ENCODE assay signal across 21 cellular contexts in genomic region chr2:133495226-133495625, GRCh38.
DNase-seq lines count a peak whose midpoint lies in the region; ATAC-seq, FAIRE-seq and TF ChIP-seq lines count a peak whose summit lies in the region.
"Had no signal": no experiment of that assay in that cellular context is flagged by ENCODE, and none has a peak within 500 bp of the region (broad histone marks: within the 10 kb centered on the region; RNA-seq: fewer than 3 reads in every experiment).

No MANE protein-coding gene starts in this region.

- no peak for TF ChIP-seq POLR2A in body of pancreas (IDR thresholded peaks at IDR 0.05)
- TF ChIP-seq POLR2A in GM12891 (IDR thresholded peaks at IDR 0.05; ENCODE audit: low read depth, low read length) = no peak

- no peaks in the 10 kb centered on the region for H3K9me3 ChIP-seq in body of pancreas
- H3K9me3 ChIP-seq: BE2C had no signal

- peaks cover 4% of the 10 kb centered on the region for H3K4me1 ChIP-seq in body of pancreas
- H3K4me1 ChIP-seq: BE2C had no signal

- DNase-seq in Caki2 (ENCODE audit: low read depth) (peak; percentile 18), body of pancreas (peak in 1 of 4 donors; percentile 12), left colon (no peak), pons (ENCODE audit: low spot score) (peak; percentile 30), GM12891 (ENCODE audit: insufficient read length, low spot score) (no peak), H7 (no peak)
- no peak for DNase-seq in activated CD8-positive, alpha-beta memory T cell treated with anti-CD3 and anti-CD28 coated beads for 24 hours
- DNase-seq: BE2C; CD4-positive, alpha-beta memory T cell; DND-41; GDM1; GOT3; HFFc6; NCI-H1436 treated with DMSO at 0.1 percent for 48 hours; NCI-H2081 treated with DMSO at 0.1 percent for 48 hours; NCI-H526; NK-92 treated with Interleukin-12 subunit alpha and Interleukin-12 subunit beta, amount 100 ng/mL, for 24 hours; OCI-M1 had no signal

- H3K36me3 ChIP-seq in body of pancreas (replicated peaks in 1 of 2; ENCODE audit: insufficient read depth in 1 of 2, low read depth in 2 of 2) (no peaks in the 10 kb centered on the region), H7 (replicated peaks; ENCODE audit: control insufficient read depth, insufficient read depth, low read length) (no peaks in the 10 kb centered on the region)
- H3K36me3 ChIP-seq: BE2C had no signal

- H3K27ac ChIP-seq in body of pancreas = peak overlapping the region in 2 of 4 donors; percentile 12 to 23

- H3K27me3 ChIP-seq in body of pancreas = no peaks in the 10 kb centered on the region
- H3K27me3 ChIP-seq in H7 (ENCODE audit: control insufficient read depth, insufficient read depth, low read length) = no peaks in the 10 kb centered on the region
- H3K27me3 ChIP-seq: BE2C had no signal

- H3K4me3 ChIP-seq in body of pancreas (no peak overlapping the region), H7 (ENCODE audit: insufficient read depth, low read depth, low read length) (no peak overlapping the region)
- H3K4me3 ChIP-seq: K562 had no signal

- WGBS in body of pancreas, 2 donors = 20 to 21% methylated on average over 5 of the region's 5 CpGs

- in situ Hi-C loops in Caki2 (cut with HindIII; ENCODE audit: low pct_unique_long_range_greater_than_20kb, low sequenced_read_pairs) = no loop called here

- ATAC-seq in body of pancreas (peak; percentile 70), left colon (peak; percentile 59)
- ATAC-seq: K562 had no signal

- intact Hi-C loops in body of pancreas (cut with DNase I) (no loop called here), left colon (cut with DNase I, micrococcal nuclease) (no loop called here)

- no peak for TF ChIP-seq CTCF in body of pancreas (IDR thresholded peaks at IDR 0.05)

- no peak for FAIRE-seq in GM12891 (lab: Jason Lieb, UNC)
- FAIRE-seq: D721Med, HTR-8/SVneo, K562 had no signal

TF ChIP-seq in GM12891, 5 proteins besides CTCF, POLR2A, EP300 and RAD21:
- TF ChIP-seq SPI1 (IDR thresholded peaks at IDR 0.05; ENCODE audit: low read depth, low read length) = no peak
- TF ChIP-seq POU2F2 (IDR thresholded peaks at IDR 0.05; ENCODE audit: low read depth, low read length) = no peak
- no peak for TF ChIP-seq TAF1 (IDR thresholded peaks at IDR 0.05; ENCODE audit: low read depth, low read length)
- TF ChIP-seq PAX5 (IDR thresholded peaks at IDR 0.05; ENCODE audit: insufficient read depth, low read length, severe bottlenecking) = no peak
- TF ChIP-seq POLR2AphosphoS5 (IDR thresholded peaks at IDR 0.05; ENCODE audit: low read depth, low read length) = no peak

Comparison
In these comparisons a context has a peak if more than half of its experiments do, and no peak if none do; other contexts are left out.
1. DNase-seq: peak in Caki2 (single experiment) and pons (single experiment); none in left colon (0 of 2), GM12891 (single experiment), H7 (single experiment) and activated CD8-positive, alpha-beta memory T cell treated with anti-CD3 and anti-CD28 coated beads for 24 hours (single experiment).